Comparison of ENCODE assay signal across 12 cellular contexts in genomic region chr17:60604686-60605334, GRCh38. TPM values are rescaled to one million over a fixed set of nuclear protein-coding genes. Genes with fewer than 3 reads are reported as not detected.
DNase-seq lines count a peak whose midpoint lies in the region; ATAC-seq and TF ChIP-seq lines count a peak whose summit lies in the region.
"Had no signal": no experiment of that assay in that cellular context is flagged by ENCODE, and none has a peak within 500 bp of the region (broad histone marks: within the 10 kb centered on the region; RNA-seq: fewer than 3 reads in every experiment).

No MANE protein-coding gene starts in this region.

- H3K79me2 ChIP-seq in PC-3 (ENCODE audit: low read length), result peaks cover 95% of the 10 kb centered on the region

- no peak overlapping the region for H3K9ac ChIP-seq in PC-3 (ENCODE audit: low read length)

- no peak for ATAC-seq in PC-3
- ATAC-seq in activated CD4-positive, CD25-positive, alpha-beta regulatory T cell treated with anti-CD3 and anti-CD28 coated beads, Interleukin-2, amount 50 U/mL, for 24 hours, result no peak

- no TSS peak for BruUV-seq in PC-3 (replicated peaks; lab: Mats Ljungman, UMichigan)

- H3K4me2 ChIP-seq in PC-3 (ENCODE audit: low read length), result no peak overlapping the region

- H2AFZ ChIP-seq in PC-3 (ENCODE audit: low read length), result no peak overlapping the region

- H3K4me3 ChIP-seq in PC-3 (ENCODE audit: low read length) (no peak overlapping the region), epithelial cell of proximal tubule (ENCODE audit: low read depth, low read length) (no peak overlapping the region)
- H3K4me3 ChIP-seq: prostate gland had no signal

- CTCF ChIA-PET in PC-3 (lab: Charles Lee), result interaction anchor here (0.6 kb wide), 2 partner anchors 10 to 417 kb away, joined by 4 read pairs; no protein-coding TSS in a partner anchor

- intact Hi-C loops in PC-3 (cut with micrococcal nuclease), result no loop called here

- H3K27me3 ChIP-seq in PC-3 (ENCODE audit: low read length), result no peaks in the 10 kb centered on the region

- no peaks in the 10 kb centered on the region for H3F3A ChIP-seq in PC-3 (ENCODE audit: low read length, unreplicated experiment)

- H4K20me1 ChIP-seq in PC-3 (ENCODE audit: low read length), result peaks cover 9% of the 10 kb centered on the region

- DNase-seq in GM03348 (ENCODE audit: low spot score) (peak; percentile 55), PC-3 (peak; percentile 25), epithelial cell of proximal tubule (ENCODE audit: low read depth) (peak; percentile 70), renal cortical epithelial cell (ENCODE audit: low read depth) (peak; percentile 94), cortex of kidney (lab: John Stamatoyannopoulos, UW) (no peak), NCI-H1436 (lab: John Stamatoyannopoulos, UW) (no peak), mesenteric fat pad (ENCODE audit: low spot score) (no peak)
- DNase-seq: activated CD4-positive, alpha-beta T cell treated with anti-CD3 and anti-CD28 coated beads for 1 hour; amygdala; NCI-H748 treated with DMSO at 0.1 percent for 48 hours had no signal

- H3K4me1 ChIP-seq in PC-3 (ENCODE audit: insufficient read depth, low read length), result peaks cover 14% of the 10 kb centered on the region
- H3K4me1 ChIP-seq: prostate gland had no signal

- no peak overlapping the region for H3K27ac ChIP-seq in PC-3 (ENCODE audit: low read length)
- H3K27ac ChIP-seq: prostate gland had no signal

- TF ChIP-seq CTCF in PC-3 (conservative IDR thresholded peaks at IDR 0.05; ENCODE audit: low read depth, low read length), result no peak
- no peak for TF ChIP-seq CTCF in epithelial cell of proximal tubule (conservative IDR thresholded peaks at IDR 0.05; ENCODE audit: low read depth, low read length)

- H3K9me2 ChIP-seq in PC-3 (replicated peaks; ENCODE audit: low read length), result no peaks in the 10 kb centered on the region

- POLR2A ChIA-PET in PC-3 (lab: Charles Lee; ENCODE audit: unreplicated experiment), result no interaction called here

- H3K36me3 ChIP-seq in PC-3 (ENCODE audit: low read depth, low read length), result no peaks in the 10 kb centered on the region
- H3K36me3 ChIP-seq: prostate gland had no signal

- no peaks in the 10 kb centered on the region for H3K9me3 ChIP-seq in PC-3 (ENCODE audit: low read length)
- H3K9me3 ChIP-seq: prostate gland had no signal

RNA-seq across cellular contexts. Expression of gene PPM1D, which starts 4.8 kb away (rescaled TPM):
- 8.2 and 8.4 TPM in 2 replicates for total RNA-seq in PC-3 (2014; rRNA removed)
- 9.1 and 9.8 TPM in 2 replicates for total RNA-seq in epithelial cell of proximal tubule
- total RNA-seq in renal cortical epithelial cell, result 6.8 and 36.1 TPM in 2 replicates
- 16.7 TPM for total RNA-seq in mesenteric fat pad

Comparison
In these comparisons a context has a peak if more than half of its experiments do, and no peak if none do; other contexts are left out.
1. DNase-seq: peak in GM03348 (single experiment), PC-3 (single experiment), epithelial cell of proximal tubule (single experiment) and renal cortical epithelial cell (single experiment); none in cortex of kidney (single experiment), NCI-H1436 (single experiment) and mesenteric fat pad (single experiment).